Comparison of ENCODE assay signal across 16 cellular contexts in the genomic region with DNA sequence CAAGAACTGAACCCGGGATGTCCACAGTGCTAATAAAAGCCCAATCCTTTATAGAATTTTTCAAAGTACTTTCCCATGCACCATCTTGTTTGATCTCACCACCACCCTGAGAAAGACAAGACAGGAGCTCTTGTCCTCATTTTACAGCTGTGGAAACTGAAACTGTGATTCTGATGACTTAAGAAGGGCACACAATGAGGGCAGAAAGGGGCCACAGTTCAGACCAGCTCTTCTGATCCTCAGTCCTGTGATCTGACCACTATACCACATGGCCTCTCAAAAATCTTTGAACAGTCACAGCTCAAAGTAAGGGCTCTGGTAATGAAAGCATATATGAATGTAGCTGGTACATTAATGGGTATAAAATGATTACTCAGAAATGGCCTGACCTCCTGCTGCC.
DNase-seq lines count a peak whose midpoint lies in the region; ATAC-seq and TF ChIP-seq lines count a peak whose summit lies in the region.
"Had no signal": no experiment of that assay in that cellular context is flagged by ENCODE, and none has a peak within 500 bp of the region (broad histone marks: within the 10 kb centered on the region; RNA-seq: fewer than 3 reads in every experiment).

No MANE protein-coding gene starts in this region.

- H3K9ac ChIP-seq in endodermal cell (ENCODE audit: extremely low read depth, low read length, poor library complexity, severe bottlenecking) = no peak overlapping the region
- no peak overlapping the region for H3K9ac ChIP-seq in colonic mucosa (ENCODE audit: low read depth in 2 of 2, low read length in 2 of 2)

- intact Hi-C loops in colonic mucosa (cut with DNase I) = loop anchor here (5.0 kb wide), 1 partner anchor 112 kb away; no protein-coding TSS in a partner anchor

- H3K27me3 ChIP-seq in endodermal cell (ENCODE audit: control insufficient read depth, insufficient read depth, low read length, poor library complexity, severe bottlenecking) (no peaks in the 10 kb centered on the region), colonic mucosa (no peaks in the 10 kb centered on the region)
- H3K27me3 ChIP-seq: foreskin keratinocyte, neutrophil had no signal

- peaks cover 7% of the 10 kb centered on the region for H3K4me1 Mint-ChIP-seq in endodermal cell

- no peaks in the 10 kb centered on the region for H3K9me3 Mint-ChIP-seq in endodermal cell

- H3K4me1 ChIP-seq in endodermal cell (ENCODE audit: control insufficient read depth, insufficient read depth, low read length) = no peaks in the 10 kb centered on the region
- H3K4me1 ChIP-seq in colonic mucosa = no peaks in the 10 kb centered on the region

- no peak for DNase-seq in endodermal cell
- no peak for DNase-seq in germinal center (ENCODE audit: low spot score)
- no peak for DNase-seq in globus pallidus (ENCODE audit: low spot score)
- no peak for DNase-seq in colonic mucosa
- DNase-seq: activated effector memory CD4-positive, alpha-beta T cell treated with Interleukin-2 at 50 U/mL for 16 hours; foreskin keratinocyte; GF-D8; Kasumi-1; NCI-H226; stimulated activated naive CD4-positive, alpha-beta T cell treated with Interleukin-2 at 50 U/mL for 16 hours had no signal

- no peak for TF ChIP-seq CTCF in endodermal cell (conservative IDR thresholded peaks at IDR 0.05)
- no peak for TF ChIP-seq CTCF in colonic mucosa (IDR thresholded peaks at IDR 0.05)

- H3K27ac ChIP-seq in endodermal cell (ENCODE audit: low read depth, low read length) = no peak overlapping the region
- no peak overlapping the region for H3K27ac ChIP-seq in colonic mucosa
- H3K27ac ChIP-seq: foreskin keratinocyte, neutrophil had no signal

- H3K27ac Mint-ChIP-seq in endodermal cell = no peak overlapping the region
- H3K27ac Mint-ChIP-seq: B cell had no signal

- H3K36me3 ChIP-seq in endodermal cell (ENCODE audit: control insufficient read depth, insufficient read depth, low read length) (no peaks in the 10 kb centered on the region), colonic mucosa (no peaks in the 10 kb centered on the region)
- H3K36me3 ChIP-seq: neutrophil had no signal

- ATAC-seq in GM18502 (IDR thresholded peaks at IDR 0.05; ENCODE audit: poor library complexity, unreplicated experiment) = peak; percentile 75
- peak; percentile 65 for ATAC-seq in GM19452 (IDR thresholded peaks at IDR 0.05; ENCODE audit: unreplicated experiment)
- ATAC-seq in HG02885 (IDR thresholded peaks at IDR 0.05; ENCODE audit: poor library complexity, unreplicated experiment) = peak; percentile 64
- ATAC-seq in HG03571 (IDR thresholded peaks at IDR 0.05; ENCODE audit: unreplicated experiment) = peak; percentile 45
- ATAC-seq: foreskin keratinocyte had no signal

- no peaks in the 10 kb centered on the region for H3K9me3 ChIP-seq in endodermal cell (ENCODE audit: control insufficient read depth, low read length)
- no peaks in the 10 kb centered on the region for H3K9me3 ChIP-seq in colonic mucosa
- H3K9me3 ChIP-seq: neutrophil had no signal

- H3K27me3 Mint-ChIP-seq in endodermal cell (ENCODE audit: insufficient read depth) = peaks cover 2% of the 10 kb centered on the region

- H3K36me3 Mint-ChIP-seq in endodermal cell (ENCODE audit: low read depth) = no peaks in the 10 kb centered on the region

- H3K4me3 ChIP-seq in endodermal cell (ENCODE audit: low read length) = no peak overlapping the region
- H3K4me3 ChIP-seq in colonic mucosa = no peak overlapping the region

- H3K4me3 Mint-ChIP-seq in endodermal cell = no peak overlapping the region
- H3K4me3 Mint-ChIP-seq: B cell had no signal

- WGBS in endodermal cell (ENCODE audit: insufficient coverage in 1 of 2, insufficient read length in 1 of 2), 2 experiments = 85% methylated on average over 1 of the region's 1 CpG; no CpG with 5 or more reads in 1 of the 2 experiments
